21 cellular contexts compared by ENCODE assay signal in the genomic region with DNA sequence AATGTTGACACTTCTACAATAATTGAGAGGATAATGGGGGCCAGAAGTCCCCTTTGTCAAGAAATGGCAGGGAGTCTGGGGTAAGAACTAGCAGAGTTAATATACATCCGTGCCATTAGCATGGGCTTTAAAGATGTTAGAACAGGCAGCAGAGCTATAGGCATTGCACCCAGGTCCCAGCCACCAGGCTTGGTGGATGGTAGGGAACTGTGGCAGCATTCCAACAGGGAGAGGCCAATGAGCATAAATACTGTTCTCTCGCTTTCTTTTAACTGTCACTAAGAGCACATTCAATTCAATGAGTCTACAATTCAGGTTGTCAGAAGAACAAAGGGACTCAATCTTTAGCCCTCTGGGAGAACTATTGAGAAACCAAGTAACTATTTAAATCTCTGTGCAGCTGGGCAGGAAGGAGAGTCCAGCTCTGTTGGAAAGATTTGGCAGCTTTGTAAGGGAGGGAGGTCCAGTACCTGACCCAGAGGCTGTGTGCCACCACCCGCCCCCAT.
DNase-seq lines count a peak whose midpoint lies in the region; ATAC-seq and TF ChIP-seq lines count a peak whose summit lies in the region.
"Had no signal": no experiment of that assay in that cellular context is flagged by ENCODE, and none has a peak within 500 bp of the region (broad histone marks: within the 10 kb centered on the region; RNA-seq: fewer than 3 reads in every experiment).

No MANE protein-coding gene starts in this region.

- TF ChIP-seq CTCF in brain (conservative IDR thresholded peaks at IDR 0.05) (no peak), neural progenitor cell (IDR thresholded peaks at IDR 0.05) (no peak), right lobe of liver (IDR thresholded peaks at IDR 0.05) (no peak), endothelial cell (IDR thresholded peaks at IDR 0.05; ENCODE audit: unreplicated experiment) (no peak)

- H3K36me3 Mint-ChIP-seq in brain (no peaks in the 10 kb centered on the region), neural progenitor cell (no peaks in the 10 kb centered on the region), endothelial cell (ENCODE audit: low read depth, unreplicated experiment) (no peaks in the 10 kb centered on the region)
- H3K36me3 Mint-ChIP-seq: CD14-positive monocyte had no signal

- peak overlapping the region; percentile 64 for H3K4me2 ChIP-seq in BLaER1
- peak overlapping the region; percentile 17 for H3K4me2 ChIP-seq in neural progenitor cell
- H3K4me2 ChIP-seq: A549, SK-N-SH had no signal

- H3K9ac ChIP-seq in BLaER1 (no peak overlapping the region; the same call in 1 of the 2 replicates), neural progenitor cell (no peak overlapping the region)
- H3K9ac ChIP-seq: SK-N-SH had no signal

- 21% methylated on average over 2 of the region's 3 CpGs for WGBS in right lobe of liver (ENCODE audit: insufficient coverage, low coverage, low lambda C conversion rate, missing lambda C conversion rate)

- H3K27ac Mint-ChIP-seq in brain, result peak overlapping the region in 3 of 5 experiments; percentile 16 to 77 (median 48)
- H3K27ac Mint-ChIP-seq in neural progenitor cell, result no peak overlapping the region
- no peak overlapping the region for H3K27ac Mint-ChIP-seq in endothelial cell (ENCODE audit: unreplicated experiment)
- H3K27ac Mint-ChIP-seq: CD14-positive monocyte, H9 had no signal

- DNase-seq in NCI-H2081 (lab: John Stamatoyannopoulos, UW) (peak; percentile 44 to 49), neural progenitor cell (ENCODE audit: low spot score) (peak; percentile 38), NCI-H748 (lab: John Stamatoyannopoulos, UW; ENCODE audit: unreplicated experiment) (no peak), right lobe of liver (no peak), endothelial cell (ENCODE audit: low spot score) (no peak), OCI-M1 (lab: John Stamatoyannopoulos, UW) (no peak)
- DNase-seq: GDM1, H9, MG63, NCI-H1048, NCI-H1417 treated with DMSO at 0.1 percent for 48 hours, NCI-H187, NCI-H2171, NCI-H345, NCI-H524, SIG-M5, SK-N-SH had no signal

- H3K79me2 ChIP-seq in neural progenitor cell (ENCODE audit: low read depth), result no peaks in the 10 kb centered on the region

- peaks cover 0 to 9% (median 2%) of the 10 kb centered on the region in 5 experiments for H3K9me3 Mint-ChIP-seq in brain
- H3K9me3 Mint-ChIP-seq in neural progenitor cell, result peaks cover 2% of the 10 kb centered on the region
- H3K9me3 Mint-ChIP-seq in endothelial cell (ENCODE audit: unreplicated experiment), result no peaks in the 10 kb centered on the region

- no peak for ATAC-seq in right lobe of liver
- ATAC-seq: A549 had no signal

- H3K4me1 Mint-ChIP-seq in brain (peaks cover 24% of the 10 kb centered on the region), neural progenitor cell (peaks cover 11% of the 10 kb centered on the region), endothelial cell (ENCODE audit: unreplicated experiment) (no peaks in the 10 kb centered on the region)
- H3K4me1 Mint-ChIP-seq: CD14-positive monocyte had no signal

- H3K9me3 ChIP-seq in BLaER1 (peaks cover 15% of the 10 kb centered on the region), neural progenitor cell (ENCODE audit: low read depth) (no peaks in the 10 kb centered on the region), right lobe of liver (no peaks in the 10 kb centered on the region)
- H3K9me3 ChIP-seq: A549, MG63, SK-N-SH had no signal

- H2AFZ ChIP-seq in neural progenitor cell (replicated peaks), result no peak overlapping the region

- no peaks in the 10 kb centered on the region for H3K36me3 ChIP-seq in BLaER1
- no peaks in the 10 kb centered on the region for H3K36me3 ChIP-seq in neural progenitor cell
- no peaks in the 10 kb centered on the region for H3K36me3 ChIP-seq in right lobe of liver
- H3K36me3 ChIP-seq: MG63 had no signal

- H4K20me1 ChIP-seq in BLaER1, result no peaks in the 10 kb centered on the region
- no peaks in the 10 kb centered on the region for H4K20me1 ChIP-seq in neural progenitor cell (ENCODE audit: low read depth)

- H3K4me3 ChIP-seq in BLaER1 (no peak overlapping the region), neural progenitor cell (no peak overlapping the region), right lobe of liver (no peak overlapping the region)
- H3K4me3 ChIP-seq: A549, MG63 had no signal

- peaks cover 14% of the 10 kb centered on the region for H3F3A ChIP-seq in neural progenitor cell (ENCODE audit: low read depth)

- no peaks in the 10 kb centered on the region for H3K27me3 Mint-ChIP-seq in brain
- H3K27me3 Mint-ChIP-seq in neural progenitor cell (ENCODE audit: insufficient read depth, low read depth), result no peaks in the 10 kb centered on the region
- H3K27me3 Mint-ChIP-seq in endothelial cell (ENCODE audit: unreplicated experiment), result no peaks in the 10 kb centered on the region

- H3K4me1 ChIP-seq in BLaER1 (peaks cover 21% of the 10 kb centered on the region), neural progenitor cell (peaks cover 17% of the 10 kb centered on the region), right lobe of liver (no peaks in the 10 kb centered on the region)
- H3K4me1 ChIP-seq: A549 had no signal

- intact Hi-C loops in right lobe of liver (cut with DNase I), result no loop called here

- H3K27me3 ChIP-seq in BLaER1, result no peaks in the 10 kb centered on the region
- H3K27me3 ChIP-seq in neural progenitor cell, result no peaks in the 10 kb centered on the region
- no peaks in the 10 kb centered on the region for H3K27me3 ChIP-seq in right lobe of liver
- H3K27me3 ChIP-seq: MG63 had no signal

- H3K27ac ChIP-seq in BLaER1 (peak overlapping the region; percentile 68), neural progenitor cell (peak overlapping the region; percentile 76), right lobe of liver (no peak overlapping the region)
- H3K27ac ChIP-seq: A549 had no signal

- TF ChIP-seq POLR2A in right lobe of liver (IDR thresholded peaks at IDR 0.05), result no peak

- H3K4me3 Mint-ChIP-seq in brain (no peak overlapping the region), neural progenitor cell (no peak overlapping the region), endothelial cell (ENCODE audit: unreplicated experiment) (no peak overlapping the region)
- H3K4me3 Mint-ChIP-seq: CD14-positive monocyte, H9 had no signal

Comparison
In these comparisons a context has a peak if more than half of its experiments do, and no peak if none do; other contexts are left out.
1. H3K27ac ChIP-seq: peak in BLaER1 (single experiment) and neural progenitor cell (single experiment); none in right lobe of liver (0 of 3).
2. DNase-seq: peak in NCI-H2081 (2 of 2) and neural progenitor cell (single experiment); none in NCI-H748 (single experiment), right lobe of liver (0 of 3), endothelial cell (single experiment) and OCI-M1 (single experiment).
3. H3K27ac Mint-ChIP-seq: peak in brain (3 of 5); none in neural progenitor cell (single experiment) and endothelial cell (single experiment).